23 cellular contexts compared by ENCODE assay signal in genomic region chr5:133238426-133239205, GRCh38.
"Had no signal": no experiment of that assay in that cellular context is flagged by ENCODE, and none has a peak within 500 bp of the region (broad histone marks: within the 10 kb centered on the region; RNA-seq: fewer than 3 reads in every experiment).

No MANE protein-coding gene starts in this region.

- H3K4me1 ChIP-seq: adrenal gland, ascending aorta, colonic mucosa, esophagus muscularis mucosa, testis had no signal

- FAIRE-seq: endothelial cell of umbilical vein, frontal cortex had no signal

- H2AFZ ChIP-seq: parathyroid adenoma had no signal

- H3K4me3 ChIP-seq: adrenal gland, ascending aorta, colonic mucosa, dorsolateral prefrontal cortex, esophagus muscularis mucosa, left ventricle myocardium inferior, smooth muscle cell had no signal

- H3K9ac ChIP-seq: parathyroid adenoma had no signal

- H3K4me2 ChIP-seq: smooth muscle cell had no signal

- H3K27ac ChIP-seq: adrenal gland, ascending aorta, colonic mucosa, dorsolateral prefrontal cortex, esophagus muscularis mucosa, left ventricle myocardium inferior, parathyroid adenoma, testis had no signal

- H3K9me3 Mint-ChIP-seq: effector memory CD8-positive, alpha-beta T cell; natural killer cell treated with Interleukin-12 subunit alpha and Interleukin-12 subunit beta and Interleukin-15 and Interleukin-18, amount 100 ng/mL, for 72 hours had no signal

- H3K27ac Mint-ChIP-seq: activated naive CD8-positive, alpha-beta T cell; effector memory CD8-positive, alpha-beta T cell; natural killer cell treated with Interleukin-12 subunit alpha and Interleukin-12 subunit beta and Interleukin-15 and Interleukin-18, amount 100 ng/mL, for 72 hours; type B pancreatic cell had no signal

- H3K27me3 ChIP-seq: adrenal gland, ascending aorta, colonic mucosa, dorsolateral prefrontal cortex, esophagus muscularis mucosa, testis had no signal

- DNase-seq: activated naive CD4-positive, alpha-beta T cell; activated T-cell treated with anti-CD3 and anti-CD28 coated beads, Interleukin-2, amount 50 U/mL, for 1 hour; adrenal gland; colonic mucosa; effector memory CD8-positive, alpha-beta T cell; hypothalamus; left ventricle myocardium inferior; mammary epithelial cell; nucleus accumbens; stimulated activated CD4-positive, alpha-beta T cell treated with anti-CD3 and anti-CD28 coated beads, Interleukin-2, amount 100 ng/mL, for 48 hours; stimulated activated naive CD4-positive, alpha-beta T cell; T-helper 9 cell; testis had no signal

- H3K36me3 Mint-ChIP-seq: activated naive CD8-positive, alpha-beta T cell; natural killer cell treated with Interleukin-12 subunit alpha and Interleukin-12 subunit beta and Interleukin-15 and Interleukin-18, amount 100 ng/mL, for 72 hours; type B pancreatic cell had no signal

- H3K36me3 ChIP-seq: adrenal gland, ascending aorta, colonic mucosa, esophagus muscularis mucosa, left ventricle myocardium inferior had no signal

- H3K27me3 Mint-ChIP-seq: activated naive CD8-positive, alpha-beta T cell; type B pancreatic cell had no signal

- H3K4me3 Mint-ChIP-seq: activated naive CD8-positive, alpha-beta T cell; effector memory CD8-positive, alpha-beta T cell; natural killer cell treated with Interleukin-12 subunit alpha and Interleukin-12 subunit beta and Interleukin-15 and Interleukin-18, amount 100 ng/mL, for 72 hours; type B pancreatic cell had no signal

- H3K9me3 ChIP-seq: adrenal gland, ascending aorta, colonic mucosa, esophagus muscularis mucosa, left ventricle myocardium inferior, testis had no signal
